In the genomic region with DNA sequence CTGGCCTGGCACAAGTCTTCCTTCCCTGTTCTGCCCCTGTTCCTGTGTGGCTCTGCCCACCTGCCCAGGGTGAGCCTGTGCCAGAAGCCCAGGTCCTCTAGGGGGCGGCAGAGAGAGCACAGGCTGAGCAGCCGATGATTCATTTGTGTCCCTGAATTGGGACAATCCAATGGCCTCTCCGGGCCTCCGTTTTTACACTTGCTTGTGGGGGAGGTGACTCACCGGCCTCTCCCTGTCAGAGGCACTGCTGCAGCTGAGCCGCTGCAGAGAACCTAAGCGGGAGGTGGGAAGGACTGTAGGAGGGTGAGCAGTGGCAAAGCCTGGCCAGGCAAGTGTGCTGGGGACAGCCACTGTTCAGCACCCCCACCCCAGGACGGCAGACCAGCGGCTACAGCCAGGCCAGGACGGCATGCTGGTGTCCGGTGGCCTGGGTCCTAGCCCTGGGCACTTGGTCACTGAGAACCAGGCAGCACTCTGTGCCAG, we compare ENCODE assay signal across 8 cellular contexts.
A peak's percentile ranks its signal among the peaks of the same experiment; 100 is the strongest.
DNase-seq lines count a peak whose midpoint lies in the region; ATAC-seq and TF ChIP-seq lines count a peak whose summit lies in the region.

No MANE protein-coding gene starts in this region.

- intact Hi-C loops in left colon (cut with DNase I, micrococcal nuclease), result loop anchor here in 1 of 2 donors (5.0 kb wide), 1 partner anchor 238 kb away; no protein-coding TSS in a partner anchor

- TF ChIP-seq CTCF in WI38 (IDR thresholded peaks at IDR 0.05; ENCODE audit: low read depth, low read length), result peak; percentile 78

- in situ Hi-C loops in ACHN (cut with HindIII; ENCODE audit: low pct_ligation_motif_present, low pct_unique_long_range_greater_than_20kb, low sequenced_read_pairs), result no loop called here

- DNase-seq in ACHN (peak; percentile 91), NCI-H2171 (lab: John Stamatoyannopoulos, UW) (peak; percentile 47), cerebellum (ENCODE audit: low spot score) (peak; percentile 61), left colon (peak; percentile 69 to 82)
- DNase-seq in stimulated activated CD4-positive, alpha-beta T cell treated with anti-CD3 and anti-CD28 coated beads, Interleukin-4, amount 100 ng/mL, for 24 hours, result peak; percentile 70

- ATAC-seq in GM18868 (IDR thresholded peaks at IDR 0.05; ENCODE audit: unreplicated experiment), result peak; percentile 56
- peak; percentile 61 for ATAC-seq in HG03103 (IDR thresholded peaks at IDR 0.05; ENCODE audit: low read depth, unreplicated experiment)
- ATAC-seq in left colon, result peak; percentile 93

- H3K4me3 ChIP-seq in WI38 (ENCODE audit: low read depth, low read length), result no peak overlapping the region
